In genomic region chr13:19575230-19575629, GRCh38 we compare ENCODE assay signal across 1 cellular context.
TF ChIP-seq lines count a peak whose summit lies in the region.

No MANE protein-coding gene starts in this region.

TF ChIP-seq in GM12878, 131 proteins besides CTCF, POLR2A, EP300 and RAD21:
- TF ChIP-seq MTA3 (IDR thresholded peaks at IDR 0.05; ENCODE audit: borderline replicate concordance, low read length): no peak
- no peak for TF ChIP-seq ASH2L (IDR thresholded peaks at IDR 0.05; ENCODE audit: borderline replicate concordance, low read depth)
- TF ChIP-seq USF1 (IDR thresholded peaks at IDR 0.05; ENCODE audit: borderline replicate concordance, extremely low read length, insufficient read depth, low read depth, low read length): no peak
- no peak for TF ChIP-seq ZZZ3 (IDR thresholded peaks at IDR 0.05; ENCODE audit: control insufficient read depth, insufficient read length, low read depth)
- no peak for TF ChIP-seq SIN3A (IDR thresholded peaks at IDR 0.05; ENCODE audit: low read depth, low read length)
- TF ChIP-seq IRF3 (IDR thresholded peaks at IDR 0.05): no peak
